In genomic region chrX:36364262-36364661, GRCh38 we compare ENCODE assay signal across 8 cellular contexts.
"Had no signal": no experiment of that assay in that cellular context is flagged by ENCODE, and none has a peak within 500 bp of the region (broad histone marks: within the 10 kb centered on the region; RNA-seq: fewer than 3 reads in every experiment).

No MANE protein-coding gene starts in this region.

- DNase-seq: GDM1, GF-D8 had no signal

- ATAC-seq: GM12878 had no signal

- FAIRE-seq: G401.6, GM12878, GM12891, GM12892, GM18507, GM19239 had no signal

- H3K4me3 ChIP-seq: GM12878 had no signal
